Comparison of ENCODE assay signal across 8 cellular contexts in genomic region chr21:45596704-45597318, GRCh38. TPM values are rescaled to one million over a fixed set of nuclear protein-coding genes. Genes with fewer than 3 reads are reported as not detected.
DNase-seq lines count a peak whose midpoint lies in the region; ATAC-seq and TF ChIP-seq lines count a peak whose summit lies in the region.

No MANE protein-coding gene starts in this region.

- ATAC-seq in Panc1 (peak; percentile 92), foreskin keratinocyte (peak; percentile 55)

- no peak overlapping the region for H3K4me3 ChIP-seq in CD4-positive, alpha-beta memory T cell (ENCODE audit: low read length in 2 of 2)
- H3K4me3 ChIP-seq in Panc1 (ENCODE audit: low read depth in 2 of 2, low read length in 2 of 2) (no peak overlapping the region), ovary (no peak overlapping the region), transverse colon (no peak overlapping the region)

- H3K27ac ChIP-seq in CD4-positive, alpha-beta memory T cell (ENCODE audit: low read depth, low read length) = no peak overlapping the region
- H3K27ac ChIP-seq in Panc1 (ENCODE audit: low read length) (no peak overlapping the region), foreskin keratinocyte (no peak overlapping the region), ovary (no peak overlapping the region), transverse colon (no peak overlapping the region)

- peak overlapping the region in 6 of 7 donors; percentile 14 to 90 (median 83) for H3K27ac Mint-ChIP-seq in CD4-positive, alpha-beta memory T cell
- no peak overlapping the region for H3K27ac Mint-ChIP-seq in HFFc6

- no peaks in the 10 kb centered on the region for H3K36me3 Mint-ChIP-seq in CD4-positive, alpha-beta memory T cell
- H3K36me3 Mint-ChIP-seq in HFFc6 (ENCODE audit: low read depth) = no peaks in the 10 kb centered on the region

- TF ChIP-seq POLR2A in ovary (IDR thresholded peaks at IDR 0.05) = no peak
- TF ChIP-seq POLR2A in transverse colon (IDR thresholded peaks at IDR 0.05) = no peak

- no peaks in the 10 kb centered on the region for H3K36me3 ChIP-seq in CD4-positive, alpha-beta memory T cell (ENCODE audit: insufficient read depth, low read length)
- H3K36me3 ChIP-seq in Panc1 (ENCODE audit: control insufficient read depth, insufficient read depth, low read length) (no peaks in the 10 kb centered on the region), ovary (no peaks in the 10 kb centered on the region), transverse colon (no peaks in the 10 kb centered on the region)

- no TSS peak for BruUV-seq in Panc1 (replicated peaks; lab: Mats Ljungman, UMichigan)

- TF ChIP-seq CTCF in HFFc6 (IDR thresholded peaks at IDR 0.05) (peak; percentile 87), Panc1 (IDR thresholded peaks at IDR 0.05) (peak; percentile 89), foreskin keratinocyte (conservative IDR thresholded peaks at IDR 0.05) (peak; percentile 77), ovary (IDR thresholded peaks at IDR 0.05) (peak; percentile 59 to 73 (median 65)), transverse colon (IDR thresholded peaks at IDR 0.05) (peak; percentile 84 to 91 (median 86))

- peaks cover 22% of the 10 kb centered on the region for H3K4me1 ChIP-seq in CD4-positive, alpha-beta memory T cell (ENCODE audit: insufficient read depth, low read length)
- H3K4me1 ChIP-seq in Panc1 (ENCODE audit: control insufficient read depth, insufficient read depth, low read length) (no peaks in the 10 kb centered on the region), foreskin keratinocyte (no peaks in the 10 kb centered on the region), ovary (ENCODE audit: insufficient read depth) (no peaks in the 10 kb centered on the region), transverse colon (peaks cover 0 to 5% (median 2%) of the 10 kb centered on the region in 4 donors)

- peak; percentile 75 to 79 (median 77) for DNase-seq in CD4-positive, alpha-beta memory T cell
- no peak for DNase-seq in HFFc6
- DNase-seq in Panc1 (ENCODE audit: low read depth, low spot score) = peak; percentile 35
- DNase-seq in activated T-helper 1 cell treated with Interleukin-2 at 50 U/mL for 16 hours (ENCODE audit: low read depth) = peak; percentile 69
- DNase-seq in foreskin keratinocyte = no peak
- peak; percentile 60 to 81 (median 73) for DNase-seq in ovary
- peak; percentile 82 for DNase-seq in transverse colon
- no peak for DNase-seq in middle frontal gyrus (ENCODE audit: extremely low spot score, low spot score)

- H3K9me3 Mint-ChIP-seq in CD4-positive, alpha-beta memory T cell = peaks cover 0 to 9% (median 0%) of the 10 kb centered on the region in 8 donors
- H3K9me3 Mint-ChIP-seq in HFFc6 = peaks cover 12% of the 10 kb centered on the region; the same call in 1 of the 2 replicates

- peaks cover 16 to 21% (median 18%) of the 10 kb centered on the region in 4 donors for H3K4me1 Mint-ChIP-seq in CD4-positive, alpha-beta memory T cell
- H3K4me1 Mint-ChIP-seq in HFFc6 (ENCODE audit: low read depth) = peaks cover 4% of the 10 kb centered on the region; the same call in 1 of the 2 replicates

- no peaks in the 10 kb centered on the region for H3K27me3 ChIP-seq in CD4-positive, alpha-beta memory T cell (ENCODE audit: insufficient read depth, low read length)
- H3K27me3 ChIP-seq in Panc1 (ENCODE audit: control insufficient read depth, insufficient read depth, low read length) (no peaks in the 10 kb centered on the region), foreskin keratinocyte (peaks cover 7% of the 10 kb centered on the region), ovary (no peaks in the 10 kb centered on the region), transverse colon (no peaks in the 10 kb centered on the region)

- intact Hi-C loops in CD4-positive, alpha-beta memory T cell (cut with micrococcal nuclease) = loop anchor here (1.0 to 2.0 kb wide), 2 partner anchors 42 to 224 kb away; no protein-coding TSS in a partner anchor
- intact Hi-C loops in Panc1 (cut with micrococcal nuclease; ENCODE audit: unreplicated experiment) (loop anchor here (2.0 kb wide), 1 partner anchor 40 kb away; no protein-coding TSS in a partner anchor), ovary (cut with DNase I) (loop anchor here in 1 of 4 donors (2.0 kb wide), 1 partner anchor 40 kb away; no protein-coding TSS in a partner anchor), transverse colon (cut with DNase I; ENCODE audit: low total_unique reads) (loop anchor here (10.0 kb wide), 1 partner anchor 228 kb away; no protein-coding TSS in a partner anchor)

- WGBS in ovary, 3 donors = 34 to 37% (median 35%) methylated on average over 16 of the region's 16 CpGs
- WGBS in transverse colon (ENCODE audit: low coverage in 1 of 2), 2 donors = 37 to 57% methylated on average over 3 to 14 of the region's 16 CpGs

- POLR2A ChIA-PET in CD4-positive, alpha-beta memory T cell (lab: Charles Lee; ENCODE audit: partially characterized antibody) = interaction anchor here (1.1 kb wide), 1 partner anchor 119 kb away, joined by 3 read pairs; no protein-coding TSS in a partner anchor
- POLR2A ChIA-PET in Panc1 (lab: Charles Lee) = no interaction called here

- in situ Hi-C loops in Panc1 (cut with HindIII; ENCODE audit: low pct_unique_long_range_greater_than_20kb, low sequenced_read_pairs) = no loop called here
- in situ Hi-C loops in transverse colon (cut with MboI; ENCODE audit: low pct_ligation_motif_present in 1 of 4, low pct_unique_long_range_greater_than_20kb in 1 of 4, low sequenced_read_pairs in 3 of 4) = loop anchor here in 1 of 4 donors (5.0 to 10.0 kb wide), 2 partner anchors 40 to 122 kb away; no protein-coding TSS in a partner anchor

- no peaks in the 10 kb centered on the region for H3K9me3 ChIP-seq in CD4-positive, alpha-beta memory T cell (ENCODE audit: control insufficient read depth in 1 of 2, low read length in 2 of 2)
- H3K9me3 ChIP-seq in Panc1 (ENCODE audit: control insufficient read depth, insufficient read depth, low read depth, low read length) = no peaks in the 10 kb centered on the region
- H3K9me3 ChIP-seq in ovary = no peaks in the 10 kb centered on the region
- no peaks in the 10 kb centered on the region for H3K9me3 ChIP-seq in transverse colon

- CTCF ChIA-PET in CD4-positive, alpha-beta memory T cell (lab: Charles Lee; ENCODE audit: partially characterized antibody) = interaction anchor here (0.6 to 3.2 kb wide), 20 partner anchors 9 to 304 kb away, joined by 3 to 19 read pairs (median 4); no protein-coding TSS in a partner anchor
- CTCF ChIA-PET in Panc1 (lab: Charles Lee) = interaction anchor here (0.6 to 2.1 kb wide), 2 partner anchors 41 to 223 kb away, joined by 3 to 12 read pairs; no protein-coding TSS in a partner anchor

- H3K4me3 Mint-ChIP-seq in CD4-positive, alpha-beta memory T cell = no peak overlapping the region
- no peak overlapping the region for H3K4me3 Mint-ChIP-seq in HFFc6

- no peak for TF ChIP-seq EP300 in ovary (IDR thresholded peaks at IDR 0.05)
- TF ChIP-seq EP300 in transverse colon (IDR thresholded peaks at IDR 0.05; ENCODE audit: low read depth) = no peak

- peaks cover 0 to 3% of the 10 kb centered on the region in 2 donors for H3K27me3 Mint-ChIP-seq in CD4-positive, alpha-beta memory T cell
- peaks cover 26% of the 10 kb centered on the region for H3K27me3 Mint-ChIP-seq in HFFc6 (ENCODE audit: insufficient read depth)

RNA-seq across cellular contexts. Expression of gene PCBP3, which starts 46.7 kb away (rescaled TPM):
- 1 to 10 TPM in 1 of 2 experiments, under 1 TPM in 1; 0.99 to 1.6 TPM for total RNA-seq in CD4-positive, alpha-beta memory T cell
- polyA plus RNA-seq in CD4-positive, alpha-beta memory T cell = 1 to 10 TPM in 1 of 2 donors, under 1 TPM in 1; 0.36 to 1.1 TPM
- total RNA-seq in HFFc6 (2021; fragmentation: NEBNext Ultra II Directional; extraction: Animal tissue kit (Norgen Biotek cat#: 25700)) = not detected
- not detected for total RNA-seq in Panc1 (2021; ENCODE audit: unreplicated experiment)
- not detected for polyA plus RNA-seq in Panc1 (2012; ENCODE audit: insufficient read length)
- 0.32 and 0.44 TPM in 2 replicates for total RNA-seq in foreskin keratinocyte
- 0.19 and 0.47 TPM in 2 replicates for polyA plus RNA-seq in foreskin keratinocyte
- total RNA-seq in ovary = 10 to 100 TPM in 1 of 7 donors, 1 to 10 TPM in 6; 3.7 to 10.1 (median 6.4) TPM
- polyA plus RNA-seq in ovary = 1 to 10 TPM; 2.4 to 3.1 TPM
- total RNA-seq in transverse colon = 1 to 10 TPM in 3 of 4 donors, under 1 TPM in 1; 0.80 to 7.8 (median 5.3) TPM

RNA-seq across cellular contexts. Expression of gene SLC19A1, which starts 54.6 kb away (rescaled TPM):
- total RNA-seq in CD4-positive, alpha-beta memory T cell = 1 to 10 TPM; 8.0 to 9.8 TPM
- 1 to 10 TPM; 7.4 to 8.5 TPM for polyA plus RNA-seq in CD4-positive, alpha-beta memory T cell
- total RNA-seq in HFFc6 (2021; fragmentation: NEBNext Ultra II Directional; extraction: Animal tissue kit (Norgen Biotek cat#: 25700)) = 10 to 100 TPM; 12.3 to 15.9 (median 14.6) TPM
- total RNA-seq in Panc1 (2021; ENCODE audit: unreplicated experiment) (24.5 TPM), foreskin keratinocyte (11.3 and 12.7 TPM in 2 replicates), ovary (10 to 100 TPM in 4 of 7 donors, 1 to 10 TPM in 3; 2.4 to 18.2 (median 10.1) TPM), transverse colon (10 to 100 TPM in 3 of 4 donors, 1 to 10 TPM in 1; 8.3 to 24.1 (median 17.3) TPM)
- polyA plus RNA-seq in Panc1 (2012; ENCODE audit: insufficient read length) = 43.5 TPM
- polyA plus RNA-seq in foreskin keratinocyte (12.1 and 14.7 TPM in 2 replicates), ovary (1 to 10 TPM in 1 of 2 donors, under 1 TPM in 1; 0.88 to 6.9 TPM)

Comparison
In these comparisons a context has a peak if more than half of its experiments do, and no peak if none do; other contexts are left out.
1. DNase-seq: peak in CD4-positive, alpha-beta memory T cell (5 of 5), Panc1 (single experiment), activated T-helper 1 cell treated with Interleukin-2 at 50 U/mL for 16 hours (single experiment), ovary (5 of 5) and transverse colon (single experiment); none in HFFc6 (single experiment), foreskin keratinocyte (0 of 2) and middle frontal gyrus (single experiment).
2. Peak in every context shown above with its lines, with median percentiles within 50 percentile points of each other: CTCF ChIP-seq.